1 cellular context compared by ENCODE assay signal in the genomic region with DNA sequence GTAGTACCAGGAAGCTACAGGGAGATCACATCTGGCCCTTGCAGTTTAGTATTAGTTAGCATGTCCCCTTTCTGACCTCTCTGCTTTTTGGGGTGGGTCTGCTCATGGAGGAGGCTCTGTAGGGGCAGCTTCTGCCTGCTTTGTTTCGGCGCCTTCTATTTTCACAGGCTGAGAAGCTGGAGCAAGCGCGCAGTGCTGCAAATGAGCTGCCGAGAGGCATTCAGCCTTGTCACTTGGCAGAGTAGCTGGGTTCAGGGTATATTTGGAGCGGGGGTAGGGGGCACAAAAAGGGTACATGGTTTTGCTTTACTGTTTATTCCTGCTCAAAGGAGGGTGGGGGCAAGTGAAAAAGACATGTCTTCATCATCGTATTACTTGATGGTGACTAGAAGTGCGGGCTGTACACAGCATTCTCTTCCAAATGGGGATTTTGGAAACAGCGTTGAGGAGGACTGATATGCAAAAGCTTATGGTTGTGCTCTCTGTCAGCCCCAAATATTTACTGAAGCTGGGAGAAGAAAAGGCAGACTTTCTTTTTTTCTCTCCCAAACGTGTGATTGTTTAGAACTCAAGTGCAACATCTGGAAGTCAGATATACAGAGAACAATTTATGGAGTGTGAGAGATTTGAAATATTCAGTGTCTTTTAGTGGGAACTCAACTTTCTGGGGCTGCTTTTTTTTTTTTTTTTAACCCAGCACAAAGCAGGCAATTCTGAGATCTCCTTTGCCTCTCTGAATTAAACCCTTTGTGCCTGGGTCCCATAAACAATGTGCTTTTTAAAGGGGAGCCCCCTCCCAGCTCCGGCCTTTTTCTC.
TF ChIP-seq lines count a peak whose summit lies in the region.

No MANE protein-coding gene starts in this region.

TF ChIP-seq in SK-N-SH, 30 proteins besides CTCF, POLR2A, EP300 and RAD21 (continued from another document):
- TF ChIP-seq, protein P1, sequence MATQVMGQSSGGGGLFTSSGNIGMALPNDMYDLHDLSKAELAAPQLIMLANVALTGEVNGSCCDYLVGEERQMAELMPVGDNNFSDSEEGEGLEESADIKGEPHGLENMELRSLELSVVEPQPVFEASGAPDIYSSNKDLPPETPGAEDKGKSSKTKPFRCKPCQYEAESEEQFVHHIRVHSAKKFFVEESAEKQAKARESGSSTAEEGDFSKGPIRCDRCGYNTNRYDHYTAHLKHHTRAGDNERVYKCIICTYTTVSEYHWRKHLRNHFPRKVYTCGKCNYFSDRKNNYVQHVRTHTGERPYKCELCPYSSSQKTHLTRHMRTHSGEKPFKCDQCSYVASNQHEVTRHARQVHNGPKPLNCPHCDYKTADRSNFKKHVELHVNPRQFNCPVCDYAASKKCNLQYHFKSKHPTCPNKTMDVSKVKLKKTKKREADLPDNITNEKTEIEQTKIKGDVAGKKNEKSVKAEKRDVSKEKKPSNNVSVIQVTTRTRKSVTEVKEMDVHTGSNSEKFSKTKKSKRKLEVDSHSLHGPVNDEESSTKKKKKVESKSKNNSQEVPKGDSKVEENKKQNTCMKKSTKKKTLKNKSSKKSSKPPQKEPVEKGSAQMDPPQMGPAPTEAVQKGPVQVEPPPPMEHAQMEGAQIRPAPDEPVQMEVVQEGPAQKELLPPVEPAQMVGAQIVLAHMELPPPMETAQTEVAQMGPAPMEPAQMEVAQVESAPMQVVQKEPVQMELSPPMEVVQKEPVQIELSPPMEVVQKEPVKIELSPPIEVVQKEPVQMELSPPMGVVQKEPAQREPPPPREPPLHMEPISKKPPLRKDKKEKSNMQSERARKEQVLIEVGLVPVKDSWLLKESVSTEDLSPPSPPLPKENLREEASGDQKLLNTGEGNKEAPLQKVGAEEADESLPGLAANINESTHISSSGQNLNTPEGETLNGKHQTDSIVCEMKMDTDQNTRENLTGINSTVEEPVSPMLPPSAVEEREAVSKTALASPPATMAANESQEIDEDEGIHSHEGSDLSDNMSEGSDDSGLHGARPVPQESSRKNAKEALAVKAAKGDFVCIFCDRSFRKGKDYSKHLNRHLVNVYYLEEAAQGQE (IDR thresholded peaks at IDR 0.05; ENCODE audit: low read depth, low read length) = no peak
- TF ChIP-seq, protein P2, sequence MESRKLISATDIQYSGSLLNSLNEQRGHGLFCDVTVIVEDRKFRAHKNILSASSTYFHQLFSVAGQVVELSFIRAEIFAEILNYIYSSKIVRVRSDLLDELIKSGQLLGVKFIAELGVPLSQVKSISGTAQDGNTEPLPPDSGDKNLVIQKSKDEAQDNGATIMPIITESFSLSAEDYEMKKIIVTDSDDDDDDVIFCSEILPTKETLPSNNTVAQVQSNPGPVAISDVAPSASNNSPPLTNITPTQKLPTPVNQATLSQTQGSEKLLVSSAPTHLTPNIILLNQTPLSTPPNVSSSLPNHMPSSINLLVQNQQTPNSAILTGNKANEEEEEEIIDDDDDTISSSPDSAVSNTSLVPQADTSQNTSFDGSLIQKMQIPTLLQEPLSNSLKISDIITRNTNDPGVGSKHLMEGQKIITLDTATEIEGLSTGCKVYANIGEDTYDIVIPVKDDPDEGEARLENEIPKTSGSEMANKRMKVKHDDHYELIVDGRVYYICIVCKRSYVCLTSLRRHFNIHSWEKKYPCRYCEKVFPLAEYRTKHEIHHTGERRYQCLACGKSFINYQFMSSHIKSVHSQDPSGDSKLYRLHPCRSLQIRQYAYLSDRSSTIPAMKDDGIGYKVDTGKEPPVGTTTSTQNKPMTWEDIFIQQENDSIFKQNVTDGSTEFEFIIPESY (IDR thresholded peaks at IDR 0.05; ENCODE audit: borderline replicate concordance, low read depth) = no peak
- TF ChIP-seq GABPA (IDR thresholded peaks at IDR 0.05; ENCODE audit: low read depth) (no peak), CHD2 (IDR thresholded peaks at IDR 0.05; ENCODE audit: low read length, partially characterized antibody) (no peak), TCF12 (IDR thresholded peaks at IDR 0.05) (no peak), NRF1 (IDR thresholded peaks at IDR 0.05; ENCODE audit: low read depth, low read length) (no peak), TEAD4 (IDR thresholded peaks at IDR 0.05; ENCODE audit: borderline replicate concordance, insufficient read depth) (no peak), RCOR1 (IDR thresholded peaks at IDR 0.05; ENCODE audit: low read length) (no peak), EZH2phosphoT487 (IDR thresholded peaks at IDR 0.05; ENCODE audit: borderline replicate concordance, low read depth) (no peak), TAF1 (IDR thresholded peaks at IDR 0.05; ENCODE audit: borderline replicate concordance, low read depth, low read length) (no peak), NFIC (IDR thresholded peaks at IDR 0.05; ENCODE audit: borderline replicate concordance) (no peak), RFX5 (IDR thresholded peaks at IDR 0.05; ENCODE audit: low read length) (no peak; the same call in 1 of the 2 replicates), YY1 (IDR thresholded peaks at IDR 0.05; ENCODE audit: low read depth) (no peak), GATA2 (CRISPR knock-in tag; IDR thresholded peaks at IDR 0.05) (no peak)
- TF ChIP-seq, protein P3, sequence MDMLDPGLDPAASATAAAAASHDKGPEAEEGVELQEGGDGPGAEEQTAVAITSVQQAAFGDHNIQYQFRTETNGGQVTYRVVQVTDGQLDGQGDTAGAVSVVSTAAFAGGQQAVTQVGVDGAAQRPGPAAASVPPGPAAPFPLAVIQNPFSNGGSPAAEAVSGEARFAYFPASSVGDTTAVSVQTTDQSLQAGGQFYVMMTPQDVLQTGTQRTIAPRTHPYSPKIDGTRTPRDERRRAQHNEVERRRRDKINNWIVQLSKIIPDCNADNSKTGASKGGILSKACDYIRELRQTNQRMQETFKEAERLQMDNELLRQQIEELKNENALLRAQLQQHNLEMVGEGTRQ (IDR thresholded peaks at IDR 0.05; ENCODE audit: borderline replicate concordance, low read depth, low read length) = no peak
